11 cellular contexts compared by ENCODE assay signal in the genomic region with DNA sequence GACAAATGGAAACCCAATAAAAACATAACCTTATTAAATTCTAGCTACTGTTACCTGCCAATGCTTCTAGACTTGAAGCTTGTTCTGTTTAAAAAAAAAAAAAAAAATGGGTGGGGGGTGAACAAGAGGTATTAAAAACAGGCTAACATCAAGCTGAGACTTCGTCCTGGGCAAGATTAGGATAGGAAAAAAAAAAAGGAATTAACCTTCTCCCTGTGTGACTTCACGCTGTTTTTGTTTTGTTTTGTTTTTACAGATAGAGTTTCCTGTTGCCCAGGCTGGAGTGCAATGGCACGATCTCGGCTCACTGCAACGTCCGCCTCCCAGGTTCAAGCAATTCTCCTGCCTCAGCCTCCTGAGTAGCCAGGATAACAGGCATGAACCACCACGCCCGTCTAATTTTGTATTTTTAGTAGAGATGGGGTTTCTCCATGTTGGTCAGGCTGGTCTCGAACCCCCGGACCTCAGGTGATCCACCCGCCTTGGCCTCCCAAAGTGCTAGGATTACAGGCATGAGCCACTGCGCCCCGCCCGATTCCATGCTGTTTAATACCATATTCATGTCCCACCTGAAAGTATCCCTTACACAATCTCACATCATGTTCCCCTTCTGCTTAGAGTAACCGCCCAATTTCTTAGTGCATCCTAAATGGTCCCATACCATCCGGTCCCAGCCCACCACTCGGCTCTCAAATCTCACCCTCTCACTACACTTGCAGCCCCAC. TPM values are rescaled to one million over a fixed set of nuclear protein-coding genes. Genes with fewer than 3 reads are reported as not detected.
A peak's percentile ranks its signal among the peaks of the same experiment; 100 is the strongest.
DNase-seq lines count a peak whose midpoint lies in the region; ATAC-seq and TF ChIP-seq lines count a peak whose summit lies in the region.
"Had no signal": no experiment of that assay in that cellular context is flagged by ENCODE, and none has a peak within 500 bp of the region (broad histone marks: within the 10 kb centered on the region; RNA-seq: fewer than 3 reads in every experiment).

No MANE protein-coding gene starts in this region.

- no peak for TF ChIP-seq CTCF in SU-DHL-6 (IDR thresholded peaks at IDR 0.05; ENCODE audit: insufficient read depth, low read length, poor library complexity, severe bottlenecking)
- no peak for TF ChIP-seq CTCF in foreskin keratinocyte (conservative IDR thresholded peaks at IDR 0.05)

- no peak overlapping the region for H3K27ac ChIP-seq in SU-DHL-6 (ENCODE audit: low read depth, low read length)
- H3K27ac ChIP-seq in foreskin keratinocyte: peak overlapping the region; percentile 99

- H3K9me2 ChIP-seq in SU-DHL-6 (replicated peaks; ENCODE audit: insufficient read depth, low read length): no peaks in the 10 kb centered on the region

- H3F3A ChIP-seq in SU-DHL-6 (ENCODE audit: insufficient read depth): no peaks in the 10 kb centered on the region

- no peaks in the 10 kb centered on the region for H3K36me3 Mint-ChIP-seq in T-helper 1 cell treated with Interleukin-12 subunit alpha and Interleukin-12 subunit beta and Interleukin-4 antibody, amounts not matched to agents 30 μg/mL and 1 μg/mL, for 36 hours (ENCODE audit: low read depth)

- H3K36me3 ChIP-seq in SU-DHL-6 (ENCODE audit: low read length) (no peaks in the 10 kb centered on the region), skeletal muscle satellite cell (ENCODE audit: insufficient read depth, low read length) (no peaks in the 10 kb centered on the region)

- H3K4me1 ChIP-seq in foreskin keratinocyte (peaks cover 26% of the 10 kb centered on the region), skeletal muscle satellite cell (ENCODE audit: control insufficient read depth, insufficient read depth, low read length) (peaks cover 16% of the 10 kb centered on the region)

- H3K27me3 ChIP-seq in SU-DHL-6 (ENCODE audit: low read length) (no peaks in the 10 kb centered on the region), foreskin keratinocyte (no peaks in the 10 kb centered on the region), skeletal muscle satellite cell (ENCODE audit: control insufficient read depth, insufficient read depth, low read length) (no peaks in the 10 kb centered on the region)

- no peak overlapping the region for H3K27ac Mint-ChIP-seq in T-helper 1 cell treated with Interleukin-12 subunit alpha and Interleukin-12 subunit beta and Interleukin-4 antibody, amounts not matched to agents 30 μg/mL and 1 μg/mL, for 36 hours
- H3K27ac Mint-ChIP-seq: activated B cell treated with CpG ODN at 0.5 μM for 24 hours had no signal

- peaks cover 23% of the 10 kb centered on the region for H3K4me1 Mint-ChIP-seq in T-helper 1 cell treated with Interleukin-12 subunit alpha and Interleukin-12 subunit beta and Interleukin-4 antibody, amounts not matched to agents 30 μg/mL and 1 μg/mL, for 36 hours (ENCODE audit: low read depth)

- DNase-seq in T-helper 1 cell: no peak
- DNase-seq in foreskin keratinocyte: peak in 1 of 2 donors; percentile 54
- no peak for DNase-seq in stimulated activated CD4-positive, alpha-beta T cell treated with anti-CD3 and anti-CD28 coated beads, Interleukin-15, amount 100 ng/mL, for 24 hours
- no peak for DNase-seq in SK-N-DZ (ENCODE audit: low spot score)
- no peak for DNase-seq in NCI-H2107 (lab: John Stamatoyannopoulos, UW)
- DNase-seq: activated B cell treated with CpG ODN at 0.5 μM for 24 hours, amniotic stem cell, NCI-H524 treated with DMSO at 0.1 percent for 48 hours had no signal

- ATAC-seq in foreskin keratinocyte: no peak

- H3K27me3 Mint-ChIP-seq in T-helper 1 cell treated with Interleukin-12 subunit alpha and Interleukin-12 subunit beta and Interleukin-4 antibody, amounts not matched to agents 30 μg/mL and 1 μg/mL, for 36 hours (ENCODE audit: low read depth): no peaks in the 10 kb centered on the region
- H3K27me3 Mint-ChIP-seq: activated B cell treated with CpG ODN at 0.5 μM for 24 hours had no signal

- no peaks in the 10 kb centered on the region for H3K9me3 ChIP-seq in SU-DHL-6 (ENCODE audit: insufficient read depth, low read length)
- H3K9me3 ChIP-seq in skeletal muscle satellite cell (replicated peaks; ENCODE audit: low read length): no peaks in the 10 kb centered on the region

- H3K79me2 ChIP-seq in SU-DHL-6 (ENCODE audit: insufficient read depth, low read length): peaks cover 51% of the 10 kb centered on the region

- H4K20me1 ChIP-seq in SU-DHL-6 (ENCODE audit: low read depth, low read length): no peaks in the 10 kb centered on the region; the same call in 1 of the 2 replicates

- no peak overlapping the region for H3K9ac ChIP-seq in SU-DHL-6 (ENCODE audit: low read length)
- no peak overlapping the region for H3K9ac ChIP-seq in skeletal muscle satellite cell (ENCODE audit: low read depth, low read length)

- H3K9me3 Mint-ChIP-seq in T-helper 1 cell treated with Interleukin-12 subunit alpha and Interleukin-12 subunit beta and Interleukin-4 antibody, amounts not matched to agents 30 μg/mL and 1 μg/mL, for 36 hours: no peaks in the 10 kb centered on the region
- H3K9me3 Mint-ChIP-seq: activated B cell treated with CpG ODN at 0.5 μM for 24 hours had no signal

- H3K4me2 ChIP-seq in SU-DHL-6 (ENCODE audit: low read depth, low read length, poor library complexity, severe bottlenecking) (peak overlapping the region; percentile 62), skeletal muscle satellite cell (ENCODE audit: low read length) (peak overlapping the region; percentile 92)

- no peak overlapping the region for H2AFZ ChIP-seq in SU-DHL-6 (ENCODE audit: low read depth, low read length, severe bottlenecking)

- H3K4me3 ChIP-seq in SU-DHL-6 (ENCODE audit: insufficient read depth, low read length, poor library complexity, severe bottlenecking) (no peak overlapping the region), skeletal muscle satellite cell (ENCODE audit: low read length) (no peak overlapping the region)

- H3K4me3 Mint-ChIP-seq in T-helper 1 cell treated with Interleukin-12 subunit alpha and Interleukin-12 subunit beta and Interleukin-4 antibody, amounts not matched to agents 30 μg/mL and 1 μg/mL, for 36 hours: peak overlapping the region; percentile 19

RNA-seq across cellular contexts. Expression of gene USP31, which starts 2.2 kb away (rescaled TPM):
- total RNA-seq in foreskin keratinocyte: 23.0 and 24.2 TPM in 2 replicates
- polyA plus RNA-seq in foreskin keratinocyte: 7.6 and 9.1 TPM in 2 replicates
- total RNA-seq in skeletal muscle satellite cell (2012; rRNA removed): 9.2 and 9.6 TPM in 2 replicates
- polyA plus RNA-seq in SK-N-DZ (2014; cell fraction: cytosol; rRNA removed): 5.0 and 6.1 TPM in 2 replicates
- polyA plus RNA-seq in SK-N-DZ (2014; cell fraction: nucleus; rRNA removed): 5.0 and 8.6 TPM in 2 replicates

RNA-seq across cellular contexts. Expression of gene SCNN1G, which starts 35.5 kb away (rescaled TPM):
- total RNA-seq in foreskin keratinocyte: not detected in 2 replicates
- 0.01 TPM in 1 of 2 replicates, not detected in the other for polyA plus RNA-seq in foreskin keratinocyte
- total RNA-seq in skeletal muscle satellite cell (2012; rRNA removed): not detected in 2 replicates
- polyA plus RNA-seq in SK-N-DZ (2014; cell fraction: cytosol; rRNA removed): not detected in 2 replicates
- polyA plus RNA-seq in SK-N-DZ (2014; cell fraction: nucleus; rRNA removed): not detected in 2 replicates
- total RNA-seq: activated B cell treated with CpG ODN at 0.5 μM for 24 hours had no signal
